Comparison of ENCODE assay signal across 23 cellular contexts in genomic region chr2:56318147-56318546, GRCh38.
A peak's percentile ranks its signal among the peaks of the same experiment; 100 is the strongest.
DNase-seq lines count a peak whose midpoint lies in the region; ATAC-seq, FAIRE-seq and TF ChIP-seq lines count a peak whose summit lies in the region.
"Had no signal": no experiment of that assay in that cellular context is flagged by ENCODE, and none has a peak within 500 bp of the region (broad histone marks: within the 10 kb centered on the region; RNA-seq: fewer than 3 reads in every experiment).

No MANE protein-coding gene starts in this region.

- no peaks in the 10 kb centered on the region for H3K9me3 ChIP-seq in GM12878 (replicated peaks; ENCODE audit: control insufficient read depth, insufficient read depth, low read length)
- H3K9me3 ChIP-seq: BLaER1, Caco-2 had no signal

- H3K27ac ChIP-seq in GM12878 (ENCODE audit: control insufficient read depth, insufficient read depth): no peak overlapping the region
- H3K27ac ChIP-seq: 22Rv1, BLaER1, C4-2B, GM23248 had no signal

- in situ Hi-C loops in GM12878 (cut with MboI): no loop called here

- intact Hi-C loops in GM12878 (cut with micrococcal nuclease; ENCODE audit: unreplicated experiment): no loop called here
- intact Hi-C loops in left colon (cut with DNase I, micrococcal nuclease): no loop called here

- peak; percentile 70 for ATAC-seq in GM18868 (IDR thresholded peaks at IDR 0.05; ENCODE audit: unreplicated experiment)
- ATAC-seq in GM12878: peak; percentile 88
- no peak for ATAC-seq in left colon
- no peak for ATAC-seq in HG02623 (IDR thresholded peaks at IDR 0.05; ENCODE audit: unreplicated experiment)
- ATAC-seq: CD8-positive, alpha-beta T cell had no signal

- no peaks in the 10 kb centered on the region for H3K27me3 ChIP-seq in GM12878 (replicated peaks in 1 of 2; ENCODE audit: control insufficient read depth in 2 of 2, insufficient read depth in 2 of 2, low read length in 1 of 2)
- H3K27me3 ChIP-seq: BLaER1 had no signal

- no peak for FAIRE-seq in GM12878 (lab: Jason Lieb, UNC)
- FAIRE-seq: A204.1, GM18507, H1 had no signal

- no peaks in the 10 kb centered on the region for H3K79me2 ChIP-seq in GM12878 (ENCODE audit: control insufficient read depth, insufficient read depth, low read length)

- no peaks in the 10 kb centered on the region for H3K4me1 ChIP-seq in GM12878 (ENCODE audit: control insufficient read depth, insufficient read depth, low read length)
- H3K4me1 ChIP-seq: BLaER1, Caco-2 had no signal

- H4K20me1 ChIP-seq in GM12878 (ENCODE audit: control insufficient read depth, insufficient read depth): no peaks in the 10 kb centered on the region
- H4K20me1 ChIP-seq: BLaER1 had no signal

- DNase-seq in GM12865 (ENCODE audit: low read depth): peak; percentile 2
- DNase-seq in MV-4-11 (lab: John Stamatoyannopoulos, UW): peak; percentile 75
- no peak for DNase-seq in GM12878 (ENCODE audit: low read depth, low spot score)
- DNase-seq in OCI-M1 (lab: John Stamatoyannopoulos, UW): no peak
- no peak for DNase-seq in left colon
- no peak for DNase-seq in HT-29 (ENCODE audit: low spot score)
- DNase-seq: Caco-2; CD4-positive, CD25-positive, alpha-beta regulatory T cell; CD8-positive, alpha-beta T cell; DMS79; EL; GDM1; GM23248; H7; HCEC 1CT had no signal

- RAD21 ChIA-PET in GM12878 (lab: Charles Lee; ENCODE audit: unreplicated experiment): interaction anchor here (1.7 kb wide), 1 partner anchor 20 kb away, joined by 5 read pairs; no protein-coding TSS in a partner anchor

- H3K4me2 ChIP-seq in GM12878 (ENCODE audit: control insufficient read depth, insufficient read depth): no peak overlapping the region
- H3K4me2 ChIP-seq: BLaER1 had no signal

- no peaks in the 10 kb centered on the region for H3K36me3 ChIP-seq in GM12878 (ENCODE audit: control insufficient read depth in 2 of 2, insufficient read depth in 2 of 2, low read length in 1 of 2)
- H3K36me3 ChIP-seq: BLaER1 had no signal

- POLR2A ChIA-PET in GM12878 (lab: Charles Lee): no interaction called here

- H3K9ac ChIP-seq in GM12878 (ENCODE audit: control insufficient read depth, insufficient read depth, low read length): no peak overlapping the region
- H3K9ac ChIP-seq: BLaER1, GM23248 had no signal

- SMC1A ChIA-PET in GM12878 (lab: Charles Lee; ENCODE audit: uncharacterized antibody, unreplicated experiment): interaction anchor here (0.6 to 1.6 kb wide), 3 partner anchors 13 to 20 kb away, joined by 3 to 6 read pairs (median 3); no protein-coding TSS in a partner anchor

- BruUV-seq in GM12878 (replicated peaks; lab: Mats Ljungman, UMichigan): no TSS peak

- CTCF ChIA-PET in GM12878 (lab: Yijun Ruan, JAX): no interaction called here

- TF ChIP-seq POLR2A in GM12878 (IDR thresholded peaks at IDR 0.05; ENCODE audit: low read depth, low read length): no peak

- no peak overlapping the region for H2AFZ ChIP-seq in GM12878 (ENCODE audit: control insufficient read depth, low read depth, low read length)
- H2AFZ ChIP-seq: GM23248 had no signal

- no peak for TF ChIP-seq RAD21 in GM12878 (IDR thresholded peaks at IDR 0.05; ENCODE audit: insufficient read depth, low read depth, low read length)

- TF ChIP-seq CTCF in GM12865 (IDR thresholded peaks at IDR 0.05; ENCODE audit: insufficient read depth, low read depth, low read length, missing control alignments): no peak
- no peak for TF ChIP-seq CTCF in GM12878 (IDR thresholded peaks at IDR 0.05 in 2 of 3, conservative IDR thresholded peaks at IDR 0.05 in 1 of 3; ENCODE audit: control insufficient read depth in 2 of 3, extremely low read depth in 1 of 3, insufficient read depth in 1 of 3, low read depth in 3 of 3, low read length in 3 of 3)

- H3K4me3 ChIP-seq in GM12865 (ENCODE audit: low read depth, low read length): no peak overlapping the region
- no peak overlapping the region for H3K4me3 ChIP-seq in GM12878
- H3K4me3 ChIP-seq: BLaER1, GM23248 had no signal

- WGBS in GM12878 (ENCODE audit: insufficient coverage, insufficient replicate concordance, low lambda C conversion rate, missing lambda C conversion rate): 14% methylated on average over 4 of the region's 4 CpGs

- no peak; a peak in 1 of 4 replicates for TF ChIP-seq EP300 in GM12878 (IDR thresholded peaks at IDR 0.05; ENCODE audit: borderline replicate concordance in 1 of 2, control insufficient read depth in 1 of 2, low read depth in 2 of 2, low read length in 2 of 2)

TF ChIP-seq in GM12878, 131 proteins besides CTCF, POLR2A, EP300 and RAD21:
- TF ChIP-seq NRF1 (conservative IDR thresholded peaks at IDR 0.05; ENCODE audit: low read depth, low read length): no peak
- TF ChIP-seq BCL11A (IDR thresholded peaks at IDR 0.05; ENCODE audit: low read depth, low read length): peak; percentile 31; the same call in 1 of the 2 replicates
- TF ChIP-seq ZNF24 (IDR thresholded peaks at IDR 0.05): peak; percentile 98
- TF ChIP-seq, protein P1, sequence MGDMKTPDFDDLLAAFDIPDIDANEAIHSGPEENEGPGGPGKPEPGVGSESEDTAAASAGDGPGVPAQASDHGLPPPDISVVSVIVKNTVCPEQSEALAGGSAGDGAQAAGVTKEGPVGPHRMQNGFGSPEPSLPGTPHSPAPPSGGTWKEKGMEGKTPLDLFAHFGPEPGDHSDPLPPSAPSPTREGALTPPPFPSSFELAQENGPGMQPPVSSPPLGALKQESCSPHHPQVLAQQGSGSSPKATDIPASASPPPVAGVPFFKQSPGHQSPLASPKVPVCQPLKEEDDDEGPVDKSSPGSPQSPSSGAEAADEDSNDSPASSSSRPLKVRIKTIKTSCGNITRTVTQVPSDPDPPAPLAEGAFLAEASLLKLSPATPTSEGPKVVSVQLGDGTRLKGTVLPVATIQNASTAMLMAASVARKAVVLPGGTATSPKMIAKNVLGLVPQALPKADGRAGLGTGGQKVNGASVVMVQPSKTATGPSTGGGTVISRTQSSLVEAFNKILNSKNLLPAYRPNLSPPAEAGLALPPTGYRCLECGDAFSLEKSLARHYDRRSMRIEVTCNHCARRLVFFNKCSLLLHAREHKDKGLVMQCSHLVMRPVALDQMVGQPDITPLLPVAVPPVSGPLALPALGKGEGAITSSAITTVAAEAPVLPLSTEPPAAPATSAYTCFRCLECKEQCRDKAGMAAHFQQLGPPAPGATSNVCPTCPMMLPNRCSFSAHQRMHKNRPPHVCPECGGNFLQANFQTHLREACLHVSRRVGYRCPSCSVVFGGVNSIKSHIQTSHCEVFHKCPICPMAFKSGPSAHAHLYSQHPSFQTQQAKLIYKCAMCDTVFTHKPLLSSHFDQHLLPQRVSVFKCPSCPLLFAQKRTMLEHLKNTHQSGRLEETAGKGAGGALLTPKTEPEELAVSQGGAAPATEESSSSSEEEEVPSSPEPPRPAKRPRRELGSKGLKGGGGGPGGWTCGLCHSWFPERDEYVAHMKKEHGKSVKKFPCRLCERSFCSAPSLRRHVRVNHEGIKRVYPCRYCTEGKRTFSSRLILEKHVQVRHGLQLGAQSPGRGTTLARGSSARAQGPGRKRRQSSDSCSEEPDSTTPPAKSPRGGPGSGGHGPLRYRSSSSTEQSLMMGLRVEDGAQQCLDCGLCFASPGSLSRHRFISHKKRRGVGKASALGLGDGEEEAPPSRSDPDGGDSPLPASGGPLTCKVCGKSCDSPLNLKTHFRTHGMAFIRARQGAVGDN (IDR thresholded peaks at IDR 0.05): peak; percentile 55
- TF ChIP-seq PML (IDR thresholded peaks at IDR 0.05; ENCODE audit: low read length): no peak
- peak in 1 of 2 experiments; percentile 29; a peak in 2 of 4 replicates for TF ChIP-seq IKZF2 (IDR thresholded peaks at IDR 0.05)
- peak; percentile 75; the same call in 1 of the 2 replicates for TF ChIP-seq SPI1 (IDR thresholded peaks at IDR 0.05; ENCODE audit: borderline replicate concordance, insufficient read depth, low read depth, low read length)
- peak; percentile 59 for TF ChIP-seq MTA2 (IDR thresholded peaks at IDR 0.05; ENCODE audit: low read depth)

Comparison
In these comparisons a context has a peak if more than half of its experiments do, and no peak if none do; other contexts are left out.
1. DNase-seq: peak in GM12865 (single experiment) and MV-4-11 (single experiment); none in GM12878 (single experiment), OCI-M1 (single experiment), left colon (0 of 2) and HT-29 (single experiment).
2. ATAC-seq: peak in GM18868 (single experiment) and GM12878 (single experiment); none in left colon (single experiment) and HG02623 (single experiment).